Comparison of ENCODE assay signal across 8 cellular contexts in the genomic region with DNA sequence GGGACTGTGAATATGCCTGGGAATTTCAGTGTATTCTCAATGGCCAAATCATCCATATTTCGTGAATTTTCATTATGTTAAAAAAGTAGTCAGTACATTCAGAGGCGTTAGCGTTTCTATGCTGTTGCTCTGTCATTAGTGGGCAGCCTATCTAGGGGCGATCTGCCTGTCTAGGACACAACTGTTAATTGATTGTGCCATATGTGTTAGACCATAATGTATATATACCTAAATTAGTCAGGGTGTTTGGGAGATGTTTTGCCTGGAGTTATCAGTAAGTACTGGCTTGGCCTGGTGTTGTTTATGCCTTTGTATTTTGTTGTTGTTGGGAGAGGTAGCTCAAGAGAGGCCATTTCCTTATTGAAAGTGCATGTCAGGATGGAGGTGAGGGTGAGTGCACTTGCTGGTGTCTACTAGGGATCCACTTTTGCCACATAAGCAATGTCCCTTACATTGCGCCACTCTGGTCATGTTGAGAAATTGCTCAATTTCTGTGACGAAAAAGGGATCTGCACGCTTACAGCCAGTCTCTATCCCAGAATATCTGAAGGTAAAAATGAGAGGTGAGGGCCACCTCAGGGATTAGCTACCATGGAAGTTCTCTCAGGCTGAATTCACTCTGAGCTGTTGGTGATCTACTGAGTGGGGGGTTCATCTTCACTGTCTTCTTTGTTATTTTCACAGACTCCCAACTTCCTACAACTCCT.
DNase-seq lines count a peak whose midpoint lies in the region; ATAC-seq and TF ChIP-seq lines count a peak whose summit lies in the region.

No MANE protein-coding gene starts in this region.

- peak overlapping the region; percentile 6 for H3K27ac ChIP-seq in CD8-positive, alpha-beta T cell (ENCODE audit: low read depth, low read length)
- H3K27ac ChIP-seq in gastroesophageal sphincter (no peak overlapping the region), ovary (no peak overlapping the region)

- peak overlapping the region; percentile 93 for H3K27ac Mint-ChIP-seq in CD8-positive, alpha-beta T cell
- peak overlapping the region; percentile 37 to 96 (median 83) for H3K27ac Mint-ChIP-seq in IgD-negative memory B cell
- H3K27ac Mint-ChIP-seq in endothelial cell (ENCODE audit: unreplicated experiment): no peak overlapping the region

- POLR2A ChIA-PET in CD8-positive, alpha-beta T cell (lab: Charles Lee): interaction anchor here (1.2 kb wide), 1 partner anchor 124 kb away, joined by 10 read pairs; the partner anchor contains the start of gene ST8SIA4

- intact Hi-C loops in CD8-positive, alpha-beta T cell (cut with DNase I, micrococcal nuclease): loop anchor here (2.0 to 10.0 kb wide), 4 partner anchors 48 to 265 kb away; partner anchors contain the start of genes FAM174A (in 1 of the 2) and ST8SIA4 (in 1 of the 2)
- intact Hi-C loops in posterior cingulate gyrus (cut with DNase I) (no loop called here), ovary (cut with DNase I) (no loop called here)

- peaks cover 18% of the 10 kb centered on the region for H3K4me1 ChIP-seq in CD8-positive, alpha-beta T cell (ENCODE audit: insufficient read depth, low read length)
- H3K4me1 ChIP-seq in gastroesophageal sphincter (no peaks in the 10 kb centered on the region), ovary (ENCODE audit: insufficient read depth) (no peaks in the 10 kb centered on the region)

- no peaks in the 10 kb centered on the region for H3K9me3 ChIP-seq in CD8-positive, alpha-beta T cell (ENCODE audit: low read length)
- H3K9me3 ChIP-seq in gastroesophageal sphincter (no peaks in the 10 kb centered on the region), ovary (no peaks in the 10 kb centered on the region)

- CTCF ChIA-PET in CD8-positive, alpha-beta T cell (lab: Charles Lee): interaction anchor here (0.7 kb wide), 1 partner anchor 73 kb away, joined by 3 read pairs; no protein-coding TSS in a partner anchor

- DNase-seq in CD8-positive, alpha-beta T cell: no peak
- DNase-seq in posterior cingulate gyrus (no peak), NCI-H1092 treated with DMSO at 0.1 percent for 48 hours (lab: John Stamatoyannopoulos, UW) (no peak), endothelial cell (ENCODE audit: low spot score) (no peak), ovary (no peak)

- H3K4me1 Mint-ChIP-seq in CD8-positive, alpha-beta T cell (ENCODE audit: low read depth): peaks cover 27% of the 10 kb centered on the region
- H3K4me1 Mint-ChIP-seq in IgD-negative memory B cell (peaks cover 39 to 61% (median 45%) of the 10 kb centered on the region in 3 donors), endothelial cell (ENCODE audit: unreplicated experiment) (peaks cover 24% of the 10 kb centered on the region)

- peak overlapping the region; percentile 39 for H3K4me3 ChIP-seq in CD8-positive, alpha-beta T cell (ENCODE audit: low read depth, low read length)
- H3K4me3 ChIP-seq in gastroesophageal sphincter: no peak overlapping the region
- no peak overlapping the region for H3K4me3 ChIP-seq in ovary

- peak overlapping the region; percentile 84 for H3K4me3 Mint-ChIP-seq in CD8-positive, alpha-beta T cell
- H3K4me3 Mint-ChIP-seq in IgD-negative memory B cell: peak overlapping the region; percentile 46 to 92 (median 80)
- H3K4me3 Mint-ChIP-seq in endothelial cell (ENCODE audit: unreplicated experiment): no peak overlapping the region

- no peak for TF ChIP-seq CTCF in CD8-positive, alpha-beta T cell (IDR thresholded peaks at IDR 0.05)
- no peak for TF ChIP-seq CTCF in gastroesophageal sphincter (IDR thresholded peaks at IDR 0.05)
- TF ChIP-seq CTCF in endothelial cell (IDR thresholded peaks at IDR 0.05; ENCODE audit: unreplicated experiment): no peak
- no peak for TF ChIP-seq CTCF in ovary (IDR thresholded peaks at IDR 0.05)

- H3K27me3 Mint-ChIP-seq in CD8-positive, alpha-beta T cell (ENCODE audit: low read depth): no peaks in the 10 kb centered on the region
- no peaks in the 10 kb centered on the region for H3K27me3 Mint-ChIP-seq in IgD-negative memory B cell
- peaks cover 3% of the 10 kb centered on the region for H3K27me3 Mint-ChIP-seq in endothelial cell (ENCODE audit: unreplicated experiment)

- peaks cover 4% of the 10 kb centered on the region for H3K36me3 Mint-ChIP-seq in CD8-positive, alpha-beta T cell
- H3K36me3 Mint-ChIP-seq in IgD-negative memory B cell (peaks cover 5% of the 10 kb centered on the region), endothelial cell (ENCODE audit: low read depth, unreplicated experiment) (no peaks in the 10 kb centered on the region)

- H3K27me3 ChIP-seq in CD8-positive, alpha-beta T cell (ENCODE audit: insufficient read depth, low read length): no peaks in the 10 kb centered on the region
- H3K27me3 ChIP-seq in gastroesophageal sphincter (no peaks in the 10 kb centered on the region), ovary (no peaks in the 10 kb centered on the region)

- TF ChIP-seq POLR2A in gastroesophageal sphincter (IDR thresholded peaks at IDR 0.05): no peak
- no peak for TF ChIP-seq POLR2A in ovary (IDR thresholded peaks at IDR 0.05)

- no peaks in the 10 kb centered on the region for H3K9me3 Mint-ChIP-seq in CD8-positive, alpha-beta T cell
- H3K9me3 Mint-ChIP-seq in IgD-negative memory B cell (no peaks in the 10 kb centered on the region), endothelial cell (ENCODE audit: unreplicated experiment) (no peaks in the 10 kb centered on the region)

- TF ChIP-seq EP300 in gastroesophageal sphincter (IDR thresholded peaks at IDR 0.05) (no peak), ovary (IDR thresholded peaks at IDR 0.05) (no peak)

- H3K36me3 ChIP-seq in CD8-positive, alpha-beta T cell (ENCODE audit: insufficient read depth, low read length): no peaks in the 10 kb centered on the region
- H3K36me3 ChIP-seq in gastroesophageal sphincter: no peaks in the 10 kb centered on the region
- H3K36me3 ChIP-seq in ovary: no peaks in the 10 kb centered on the region

- ATAC-seq in CD8-positive, alpha-beta T cell: no peak
- ATAC-seq in GM21515 (IDR thresholded peaks at IDR 0.05; ENCODE audit: unreplicated experiment) (peak; percentile 46), gastroesophageal sphincter (peak; percentile 53)

- 92 to 98% methylated on average over 6 to 7 of the region's 7 CpGs for WGBS in gastroesophageal sphincter (ENCODE audit: low coverage in 1 of 2), 2 donors
- 93 to 96% (median 95%) methylated on average over 7 of the region's 7 CpGs for WGBS in ovary, 3 donors

Comparison
In these comparisons a context has a peak if more than half of its experiments do, and no peak if none do; other contexts are left out.
1. intact Hi-C loops: an anchor here in CD8-positive, alpha-beta T cell (2.0 to 10.0 kb wide); none called in posterior cingulate gyrus and ovary.